Comparison of ENCODE assay signal across 1 cellular context in genomic region chr1:230702934-230703678, GRCh38.
TF ChIP-seq lines count a peak whose summit lies in the region.

No MANE protein-coding gene starts in this region.

TF ChIP-seq in HepG2, 621 proteins besides CTCF, POLR2A, EP300 and RAD21 (continued from another document and continues in another):
- TF ChIP-seq ZNF318 (CRISPR knock-in tag; IDR thresholded peaks at IDR 0.05) = no peak; the same call in 1 of the 2 replicates
- peak; percentile 40; the same call in 1 of the 2 replicates for TF ChIP-seq TAF1 (CRISPR knock-in tag; IDR thresholded peaks at IDR 0.05)
- TF ChIP-seq GTF2F1 (IDR thresholded peaks at IDR 0.05; ENCODE audit: low read length) = no peak
- peak; percentile 69; the same call in 1 of the 2 replicates for TF ChIP-seq KLF12 (CRISPR knock-in tag; IDR thresholded peaks at IDR 0.05; ENCODE audit: borderline replicate concordance)
- no peak for TF ChIP-seq SNRNP70 (IDR thresholded peaks at IDR 0.05; ENCODE audit: low read depth, low read length)
- TF ChIP-seq POGZ (CRISPR knock-in tag; IDR thresholded peaks at IDR 0.05) = peak; percentile 60; the same call in 1 of the 2 replicates
- TF ChIP-seq GMEB2 (CRISPR knock-in tag; IDR thresholded peaks at IDR 0.05; ENCODE audit: low read depth) = no peak
- peak; percentile 37 for TF ChIP-seq STAG1 (CRISPR knock-in tag; IDR thresholded peaks at IDR 0.05)
- TF ChIP-seq PLRG1 (conservative IDR thresholded peaks at IDR 0.05) = no peak
- peak; percentile 88 for TF ChIP-seq ZNF451 (CRISPR knock-in tag; IDR thresholded peaks at IDR 0.05)
- peak; percentile 85 for TF ChIP-seq HES4 (CRISPR knock-in tag; IDR thresholded peaks at IDR 0.05; ENCODE audit: borderline replicate concordance)
- TF ChIP-seq ASH2L (IDR thresholded peaks at IDR 0.05; ENCODE audit: insufficient read length, low read depth, low read length) = peak; percentile 72
- no peak for TF ChIP-seq ZBTB42 (CRISPR knock-in tag; IDR thresholded peaks at IDR 0.05)
- TF ChIP-seq PAWR (CRISPR knock-in tag; IDR thresholded peaks at IDR 0.05; ENCODE audit: borderline replicate concordance) = peak; percentile 90; the same call in 1 of the 2 replicates
- no peak; the same call in 1 of the 2 replicates for TF ChIP-seq MXD4 (CRISPR knock-in tag; IDR thresholded peaks at IDR 0.05)
- TF ChIP-seq PBX3 (CRISPR knock-in tag; IDR thresholded peaks at IDR 0.05; ENCODE audit: borderline replicate concordance) = peak; percentile 67; the same call in 1 of the 2 replicates
- TF ChIP-seq HMGXB4 (CRISPR knock-in tag; IDR thresholded peaks at IDR 0.05; ENCODE audit: borderline replicate concordance in 1 of 2, low read depth in 1 of 2) = peak; percentile 54 to 74; a peak in 2 of 4 replicates
- peak; percentile 76 for TF ChIP-seq SRY (CRISPR knock-in tag; IDR thresholded peaks at IDR 0.05)
- peak; percentile 71 for TF ChIP-seq AGO2 (optimal IDR thresholded peaks at IDR 0.05; ENCODE audit: low read depth, low read length)
- TF ChIP-seq JUN (CRISPR knock-in tag; IDR thresholded peaks at IDR 0.05) = peak; percentile 90
- TF ChIP-seq ZNF33A (CRISPR knock-in tag; IDR thresholded peaks at IDR 0.05; ENCODE audit: borderline replicate concordance) = no peak
- peak; percentile 88 for TF ChIP-seq REPIN1 (CRISPR knock-in tag; IDR thresholded peaks at IDR 0.05; ENCODE audit: borderline replicate concordance, low read depth)
- peak; percentile 97 for TF ChIP-seq FOXO1 (CRISPR knock-in tag; IDR thresholded peaks at IDR 0.05)
- no peak for TF ChIP-seq ZMAT5 (CRISPR knock-in tag; IDR thresholded peaks at IDR 0.05; ENCODE audit: borderline replicate concordance, low read depth)
- peak; percentile 78 for TF ChIP-seq ZNF556 (CRISPR knock-in tag; IDR thresholded peaks at IDR 0.05; ENCODE audit: borderline replicate concordance)
- TF ChIP-seq ZNF263 (CRISPR knock-in tag; IDR thresholded peaks at IDR 0.05) = peak; percentile 79
- peak; percentile 92 for TF ChIP-seq ZXDC (CRISPR knock-in tag; IDR thresholded peaks at IDR 0.05)
- peak; percentile 91; the same call in 1 of the 2 replicates for TF ChIP-seq MED13 (CRISPR knock-in tag; IDR thresholded peaks at IDR 0.05)
- 0 out of 2 replicates have a peak, but pooled peaks have one; percentile 32 for TF ChIP-seq ZNF547 (CRISPR knock-in tag; IDR thresholded peaks at IDR 0.05)
- 0 out of 2 replicates have a peak, but pooled peaks have one; percentile 30 for TF ChIP-seq RBAK (CRISPR knock-in tag; IDR thresholded peaks at IDR 0.05)
- no peak for TF ChIP-seq GRHL1 (CRISPR knock-in tag; conservative IDR thresholded peaks at IDR 0.05)
- TF ChIP-seq ATF6 (CRISPR knock-in tag; conservative IDR thresholded peaks at IDR 0.05) = no peak
